ENCODE assay signal across 8 cellular contexts in the genomic region with DNA sequence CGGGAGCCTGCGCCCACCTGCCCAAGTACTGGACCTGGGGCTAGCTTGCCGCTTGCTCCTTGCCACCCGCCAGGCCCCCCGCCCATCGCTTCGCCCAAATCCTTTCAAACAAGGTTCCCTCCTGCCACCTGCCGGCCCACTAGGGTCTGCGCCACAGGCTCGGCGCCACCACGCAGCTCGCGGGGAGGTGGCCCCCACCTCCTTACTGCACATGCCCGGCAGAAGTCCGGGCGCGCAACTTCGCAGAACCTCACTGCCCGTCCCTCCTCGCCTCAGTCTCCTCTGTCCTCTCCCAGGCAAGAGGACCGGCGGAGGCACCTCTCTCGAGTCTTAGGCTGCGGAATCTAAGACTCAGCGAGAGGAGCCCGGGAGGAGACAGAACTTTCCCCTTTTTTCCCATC. TPM values are rescaled to one million over a fixed set of nuclear protein-coding genes. Genes with fewer than 3 reads are reported as not detected.
DNase-seq lines count a peak whose midpoint lies in the region; ATAC-seq and TF ChIP-seq lines count a peak whose summit lies in the region.

No MANE protein-coding gene starts in this region.

- H3K27ac ChIP-seq in liver (ENCODE audit: low read depth in 1 of 2, low read length in 2 of 2) (no peak overlapping the region), testis (no peak overlapping the region)

- H3K27me3 ChIP-seq in liver (ENCODE audit: control insufficient read depth in 4 of 4, insufficient read depth in 4 of 4, low read length in 3 of 4), result peaks cover 0 to 3% (median under 1%) of the 10 kb centered on the region in 4 donors
- H3K27me3 ChIP-seq in testis, result no peaks in the 10 kb centered on the region

- WGBS in liver, result 44% methylated on average over 27 of the region's 27 CpGs
- WGBS in testis, 2 donors, result 41 to 55% methylated on average over 17 to 27 of the region's 27 CpGs

- H3K4me1 ChIP-seq in liver (ENCODE audit: control insufficient read depth in 4 of 4, insufficient read depth in 4 of 4, low read length in 3 of 4) (peaks cover 0 to 14% (median 0%) of the 10 kb centered on the region in 4 donors), testis (peaks cover 9% of the 10 kb centered on the region)

- H3K4me3 ChIP-seq in GM12875 (ENCODE audit: low read depth, low read length) (no peak overlapping the region), liver (ENCODE audit: low read depth in 1 of 3, low read length in 3 of 3) (peak overlapping the region in 1 of 3 donors; percentile 22), testis (peak overlapping the region in 1 of 2 donors; percentile 31)

- H3K4me1 Mint-ChIP-seq in MCF 10A (ENCODE audit: insufficient read depth, unreplicated experiment), result no peaks in the 10 kb centered on the region

- peak; percentile 37 to 67 for TF ChIP-seq RAD21 in liver (IDR thresholded peaks at IDR 0.05)

- POLR2A ChIA-PET in MCF 10A (lab: Yijun Ruan, JAX), result no interaction called here

- no peak for TF ChIP-seq POLR2A in testis (IDR thresholded peaks at IDR 0.05)

- intact Hi-C loops in MCF 10A (cut with micrococcal nuclease) (loop anchor here (5.0 kb wide), 1 partner anchor 602 kb away; no protein-coding TSS in a partner anchor), testis (cut with DNase I; ENCODE audit: low total_unique reads) (no loop called here)

- H3K9ac ChIP-seq in liver (ENCODE audit: low read depth in 1 of 2, low read length in 2 of 2), result no peak overlapping the region

- H3K36me3 ChIP-seq in liver (ENCODE audit: control insufficient read depth in 4 of 4, insufficient read depth in 3 of 4, low read depth in 1 of 4, low read length in 3 of 4) (no peaks in the 10 kb centered on the region), testis (ENCODE audit: low read depth, missing control alignments) (no peaks in the 10 kb centered on the region)

- peak; percentile 94 for DNase-seq in 8988T
- no peak for DNase-seq in MCF 10A (ENCODE audit: unreplicated experiment)
- peak; percentile 65 for DNase-seq in testis

- H3K9me3 Mint-ChIP-seq in MCF 10A (ENCODE audit: unreplicated experiment), result no peaks in the 10 kb centered on the region

- TF ChIP-seq CTCF in GM12875 (IDR thresholded peaks at IDR 0.05; ENCODE audit: borderline replicate concordance, insufficient read depth, low read depth, low read length) (peak; percentile 35; the same call in 1 of the 2 replicates), MCF 10A (IDR thresholded peaks at IDR 0.05; ENCODE audit: unreplicated experiment) (peak; percentile 35), liver (IDR thresholded peaks at IDR 0.05; ENCODE audit: low read depth, low read length, missing input control) (peak; percentile 25), testis (IDR thresholded peaks at IDR 0.05) (peak; percentile 10 to 38 (median 20))

- CTCF ChIA-PET in MCF 10A (lab: Yijun Ruan, JAX), result interaction anchor here (0.5 to 2.4 kb wide), 12 partner anchors 9 to 1243 kb away, joined by 3 to 13 read pairs (median 3); no protein-coding TSS in a partner anchor

- no peak overlapping the region for H3K27ac Mint-ChIP-seq in MCF 10A (ENCODE audit: low read depth, unreplicated experiment)

- H3K4me3 Mint-ChIP-seq in MCF 10A (ENCODE audit: unreplicated experiment), result peak overlapping the region; percentile 22

- H3K9me3 ChIP-seq in liver (ENCODE audit: control insufficient read depth in 4 of 4, low read length in 3 of 4) (no peaks in the 10 kb centered on the region), testis (no peaks in the 10 kb centered on the region)

- H3K36me3 Mint-ChIP-seq in MCF 10A (ENCODE audit: insufficient read depth, unreplicated experiment), result no peaks in the 10 kb centered on the region

- BruUV-seq in MCF 10A (replicated peaks; lab: Mats Ljungman, UMichigan), result no TSS peak

- ATAC-seq in SK-N-SH treated with all-trans-retinoic acid at 6 μM for 48 hours (peak; percentile 88), GM18858 (IDR thresholded peaks at IDR 0.05; ENCODE audit: unreplicated experiment) (no peak), GM18861 (IDR thresholded peaks at IDR 0.05; ENCODE audit: unreplicated experiment) (no peak)

- H3K27me3 Mint-ChIP-seq in MCF 10A (ENCODE audit: insufficient read depth, unreplicated experiment), result peaks cover 28% of the 10 kb centered on the region

TF ChIP-seq in SK-N-SH treated with all-trans-retinoic acid at 6 μM for 48 hours, 23 proteins besides CTCF, POLR2A, EP300 and RAD21 (continues in another document):
- TF ChIP-seq TOX (CRISPR knock-in tag; IDR thresholded peaks at IDR 0.05; ENCODE audit: borderline replicate concordance), result no peak
- TF ChIP-seq ISL1 (CRISPR knock-in tag; IDR thresholded peaks at IDR 0.05), result no peak
- TF ChIP-seq, protein P1, sequence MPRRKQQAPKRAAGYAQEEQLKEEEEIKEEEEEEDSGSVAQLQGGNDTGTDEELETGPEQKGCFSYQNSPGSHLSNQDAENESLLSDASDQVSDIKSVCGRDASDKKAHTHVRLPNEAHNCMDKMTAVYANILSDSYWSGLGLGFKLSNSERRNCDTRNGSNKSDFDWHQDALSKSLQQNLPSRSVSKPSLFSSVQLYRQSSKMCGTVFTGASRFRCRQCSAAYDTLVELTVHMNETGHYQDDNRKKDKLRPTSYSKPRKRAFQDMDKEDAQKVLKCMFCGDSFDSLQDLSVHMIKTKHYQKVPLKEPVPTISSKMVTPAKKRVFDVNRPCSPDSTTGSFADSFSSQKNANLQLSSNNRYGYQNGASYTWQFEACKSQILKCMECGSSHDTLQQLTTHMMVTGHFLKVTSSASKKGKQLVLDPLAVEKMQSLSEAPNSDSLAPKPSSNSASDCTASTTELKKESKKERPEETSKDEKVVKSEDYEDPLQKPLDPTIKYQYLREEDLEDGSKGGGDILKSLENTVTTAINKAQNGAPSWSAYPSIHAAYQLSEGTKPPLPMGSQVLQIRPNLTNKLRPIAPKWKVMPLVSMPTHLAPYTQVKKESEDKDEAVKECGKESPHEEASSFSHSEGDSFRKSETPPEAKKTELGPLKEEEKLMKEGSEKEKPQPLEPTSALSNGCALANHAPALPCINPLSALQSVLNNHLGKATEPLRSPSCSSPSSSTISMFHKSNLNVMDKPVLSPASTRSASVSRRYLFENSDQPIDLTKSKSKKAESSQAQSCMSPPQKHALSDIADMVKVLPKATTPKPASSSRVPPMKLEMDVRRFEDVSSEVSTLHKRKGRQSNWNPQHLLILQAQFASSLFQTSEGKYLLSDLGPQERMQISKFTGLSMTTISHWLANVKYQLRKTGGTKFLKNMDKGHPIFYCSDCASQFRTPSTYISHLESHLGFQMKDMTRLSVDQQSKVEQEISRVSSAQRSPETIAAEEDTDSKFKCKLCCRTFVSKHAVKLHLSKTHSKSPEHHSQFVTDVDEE (CRISPR knock-in tag; IDR thresholded peaks at IDR 0.05), result no peak
- no peak for TF ChIP-seq OSR1 (CRISPR knock-in tag; IDR thresholded peaks at IDR 0.05)

TF ChIP-seq in liver, 16 proteins besides CTCF, POLR2A, EP300 and RAD21 (continues in another document):
- TF ChIP-seq TAF1 (conservative IDR thresholded peaks at IDR 0.05), result no peak
- no peak for TF ChIP-seq FOXA2 (IDR thresholded peaks at IDR 0.05)
- TF ChIP-seq SP1 (IDR thresholded peaks at IDR 0.05), result no peak
- no peak for TF ChIP-seq YY1 (IDR thresholded peaks at IDR 0.05)
- TF ChIP-seq, protein P2, sequence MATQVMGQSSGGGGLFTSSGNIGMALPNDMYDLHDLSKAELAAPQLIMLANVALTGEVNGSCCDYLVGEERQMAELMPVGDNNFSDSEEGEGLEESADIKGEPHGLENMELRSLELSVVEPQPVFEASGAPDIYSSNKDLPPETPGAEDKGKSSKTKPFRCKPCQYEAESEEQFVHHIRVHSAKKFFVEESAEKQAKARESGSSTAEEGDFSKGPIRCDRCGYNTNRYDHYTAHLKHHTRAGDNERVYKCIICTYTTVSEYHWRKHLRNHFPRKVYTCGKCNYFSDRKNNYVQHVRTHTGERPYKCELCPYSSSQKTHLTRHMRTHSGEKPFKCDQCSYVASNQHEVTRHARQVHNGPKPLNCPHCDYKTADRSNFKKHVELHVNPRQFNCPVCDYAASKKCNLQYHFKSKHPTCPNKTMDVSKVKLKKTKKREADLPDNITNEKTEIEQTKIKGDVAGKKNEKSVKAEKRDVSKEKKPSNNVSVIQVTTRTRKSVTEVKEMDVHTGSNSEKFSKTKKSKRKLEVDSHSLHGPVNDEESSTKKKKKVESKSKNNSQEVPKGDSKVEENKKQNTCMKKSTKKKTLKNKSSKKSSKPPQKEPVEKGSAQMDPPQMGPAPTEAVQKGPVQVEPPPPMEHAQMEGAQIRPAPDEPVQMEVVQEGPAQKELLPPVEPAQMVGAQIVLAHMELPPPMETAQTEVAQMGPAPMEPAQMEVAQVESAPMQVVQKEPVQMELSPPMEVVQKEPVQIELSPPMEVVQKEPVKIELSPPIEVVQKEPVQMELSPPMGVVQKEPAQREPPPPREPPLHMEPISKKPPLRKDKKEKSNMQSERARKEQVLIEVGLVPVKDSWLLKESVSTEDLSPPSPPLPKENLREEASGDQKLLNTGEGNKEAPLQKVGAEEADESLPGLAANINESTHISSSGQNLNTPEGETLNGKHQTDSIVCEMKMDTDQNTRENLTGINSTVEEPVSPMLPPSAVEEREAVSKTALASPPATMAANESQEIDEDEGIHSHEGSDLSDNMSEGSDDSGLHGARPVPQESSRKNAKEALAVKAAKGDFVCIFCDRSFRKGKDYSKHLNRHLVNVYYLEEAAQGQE (IDR thresholded peaks at IDR 0.05), result no peak
- no peak for TF ChIP-seq EGR1 (IDR thresholded peaks at IDR 0.05; ENCODE audit: low read depth in 2 of 2)
- TF ChIP-seq, protein P3, sequence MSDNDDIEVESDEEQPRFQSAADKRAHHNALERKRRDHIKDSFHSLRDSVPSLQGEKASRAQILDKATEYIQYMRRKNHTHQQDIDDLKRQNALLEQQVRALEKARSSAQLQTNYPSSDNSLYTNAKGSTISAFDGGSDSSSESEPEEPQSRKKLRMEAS (IDR thresholded peaks at IDR 0.05), result no peak
- no peak for TF ChIP-seq HNF4G (IDR thresholded peaks at IDR 0.05)
- TF ChIP-seq, protein P4, sequence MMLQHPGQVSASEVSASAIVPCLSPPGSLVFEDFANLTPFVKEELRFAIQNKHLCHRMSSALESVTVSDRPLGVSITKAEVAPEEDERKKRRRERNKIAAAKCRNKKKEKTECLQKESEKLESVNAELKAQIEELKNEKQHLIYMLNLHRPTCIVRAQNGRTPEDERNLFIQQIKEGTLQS (IDR thresholded peaks at IDR 0.05), result no peak

RNA-seq across cellular contexts. Expression of a gene that starts 11.2 kb away (rescaled TPM):
- 1.6 and 2.2 TPM in 2 replicates for total RNA-seq in MCF 10A (2022)
- total RNA-seq in liver, result under 1 TPM; 0.08 to 0.42 TPM
- under 1 TPM in 1 of 2 donors, not detected in 1; 0.09 TPM for polyA plus RNA-seq in liver
- total RNA-seq in testis, result 1 to 10 TPM; 3.5 to 4.4 TPM
- polyA plus RNA-seq in testis (ENCODE audit: insufficient read depth, low read depth, low replicate concordance), result 1.1 TPM

RNA-seq across cellular contexts. Expression of a gene that starts 13.0 kb away (rescaled TPM):
- total RNA-seq in MCF 10A (2022), result 629 and 715 TPM in 2 replicates
- 100 to 1,000 TPM; 234 to 360 TPM for total RNA-seq in liver
- polyA plus RNA-seq in liver, result 100 to 1,000 TPM; 115 to 321 TPM
- total RNA-seq in testis, result 100 to 1,000 TPM; 880 to 885 TPM
- polyA plus RNA-seq in testis (ENCODE audit: insufficient read depth, low read depth, low replicate concordance), result 716 TPM
